ENCODE assay signal across 21 cellular contexts in the genomic region with DNA sequence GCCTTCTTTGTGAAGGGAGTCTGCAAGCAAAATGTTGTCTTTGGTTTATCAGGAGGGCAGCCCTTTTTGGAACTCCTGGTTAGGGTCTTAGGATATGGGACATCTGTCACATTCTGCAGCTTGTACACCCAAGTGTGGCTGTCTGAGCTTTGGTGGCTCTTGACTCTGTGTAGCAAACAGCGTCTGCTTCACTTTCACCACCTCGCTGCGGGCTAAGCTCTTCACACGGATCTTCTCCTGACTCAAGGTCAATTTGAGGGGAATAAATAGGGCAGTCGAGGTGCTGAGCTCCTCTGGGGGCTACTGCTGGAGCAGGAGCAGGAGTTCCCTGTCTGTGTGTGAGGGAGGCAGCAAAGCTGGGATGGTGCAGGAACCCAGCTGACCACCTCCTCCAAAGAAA. TPM values are rescaled to one million over a fixed set of nuclear protein-coding genes. Genes with fewer than 3 reads are reported as not detected.
DNase-seq lines count a peak whose midpoint lies in the region; ATAC-seq and TF ChIP-seq lines count a peak whose summit lies in the region.
"Had no signal": no experiment of that assay in that cellular context is flagged by ENCODE, and none has a peak within 500 bp of the region (broad histone marks: within the 10 kb centered on the region; RNA-seq: fewer than 3 reads in every experiment).

No MANE protein-coding gene starts in this region.

- H3K4me3 ChIP-seq in Panc1 (ENCODE audit: low read depth in 2 of 2, low read length in 2 of 2) = no peak overlapping the region
- H3K4me3 ChIP-seq in esophagus muscularis mucosa = no peak overlapping the region
- H3K4me3 ChIP-seq in testis = no peak overlapping the region
- no peak overlapping the region for H3K4me3 ChIP-seq in GM23248
- H3K4me3 ChIP-seq: gastrocnemius medialis, upper lobe of right lung had no signal

- WGBS in esophagus muscularis mucosa = 35% methylated on average over 4 of the region's 5 CpGs
- 20 to 52% methylated on average over 4 to 5 of the region's 5 CpGs for WGBS in testis, 2 donors
- 77 to 90% methylated on average over 5 of the region's 5 CpGs for WGBS in GM23248 (ENCODE audit: low coverage in 1 of 2, low lambda C conversion rate in 2 of 2, missing lambda C conversion rate in 2 of 2), 2 experiments

- BruUV-seq in Panc1 (replicated peaks; lab: Mats Ljungman, UMichigan) = no TSS peak

- H3K4me1 ChIP-seq in Panc1 (ENCODE audit: control insufficient read depth, insufficient read depth, low read length) (peaks cover 46% of the 10 kb centered on the region), esophagus muscularis mucosa (peaks cover 70 to 100% (median 97%) of the 10 kb centered on the region in 4 donors), testis (peaks cover 79% of the 10 kb centered on the region), GM23248 (ENCODE audit: insufficient read depth) (peaks cover 46% of the 10 kb centered on the region)
- H3K4me1 ChIP-seq: BE2C had no signal

- intact Hi-C loops in Panc1 (cut with micrococcal nuclease; ENCODE audit: unreplicated experiment) (loop anchor here (10.0 kb wide), 1 partner anchor 114 kb away; no protein-coding TSS in a partner anchor), esophagus muscularis mucosa (cut with DNase I) (no loop called here), testis (cut with DNase I; ENCODE audit: low total_unique reads) (no loop called here)

- H2AFZ ChIP-seq in GM23248 = no peak overlapping the region

- H3K27me3 Mint-ChIP-seq in T-helper 1 cell treated with Interleukin-12 subunit alpha and Interleukin-12 subunit beta and Interleukin-4 antibody, amounts not matched to agents 30 μg/mL and 1 μg/mL, for 36 hours (ENCODE audit: low read depth) = no peaks in the 10 kb centered on the region
- H3K27me3 Mint-ChIP-seq: naive thymus-derived CD4-positive, alpha-beta T cell had no signal

- H4K20me1 ChIP-seq in GM23248 (ENCODE audit: insufficient read depth) = no peaks in the 10 kb centered on the region

- no peaks in the 10 kb centered on the region for H3K9me3 Mint-ChIP-seq in T-helper 1 cell treated with Interleukin-12 subunit alpha and Interleukin-12 subunit beta and Interleukin-4 antibody, amounts not matched to agents 30 μg/mL and 1 μg/mL, for 36 hours
- H3K9me3 Mint-ChIP-seq: naive thymus-derived CD4-positive, alpha-beta T cell had no signal

- peaks cover 10% of the 10 kb centered on the region for H3K36me3 Mint-ChIP-seq in T-helper 1 cell treated with Interleukin-12 subunit alpha and Interleukin-12 subunit beta and Interleukin-4 antibody, amounts not matched to agents 30 μg/mL and 1 μg/mL, for 36 hours (ENCODE audit: low read depth)

- no peaks in the 10 kb centered on the region for H3K27me3 ChIP-seq in Panc1 (ENCODE audit: control insufficient read depth, insufficient read depth, low read length)
- H3K27me3 ChIP-seq in esophagus muscularis mucosa = no peaks in the 10 kb centered on the region
- H3K27me3 ChIP-seq in testis = no peaks in the 10 kb centered on the region
- no peaks in the 10 kb centered on the region for H3K27me3 ChIP-seq in GM23248 (replicated peaks; ENCODE audit: insufficient read depth)
- H3K27me3 ChIP-seq: BE2C, gastrocnemius medialis, upper lobe of right lung had no signal

- POLR2A ChIA-PET in Panc1 (lab: Charles Lee) = no interaction called here

- TF ChIP-seq EP300 in esophagus muscularis mucosa (IDR thresholded peaks at IDR 0.05) = no peak

- peak overlapping the region; percentile 23 for H3K27ac Mint-ChIP-seq in T-helper 1 cell treated with Interleukin-12 subunit alpha and Interleukin-12 subunit beta and Interleukin-4 antibody, amounts not matched to agents 30 μg/mL and 1 μg/mL, for 36 hours

- no peak for TF ChIP-seq POLR2A in esophagus muscularis mucosa (IDR thresholded peaks at IDR 0.05; ENCODE audit: low read depth)
- TF ChIP-seq POLR2A in testis (IDR thresholded peaks at IDR 0.05) = no peak

- peaks cover 75% of the 10 kb centered on the region for H3K4me1 Mint-ChIP-seq in T-helper 1 cell treated with Interleukin-12 subunit alpha and Interleukin-12 subunit beta and Interleukin-4 antibody, amounts not matched to agents 30 μg/mL and 1 μg/mL, for 36 hours (ENCODE audit: low read depth)

- peaks cover 100% of the 10 kb centered on the region for H3K79me2 ChIP-seq in GM23248 (ENCODE audit: insufficient read depth)

- H3K27ac ChIP-seq in Panc1 (ENCODE audit: low read length) = peak overlapping the region; percentile 25; the same call in 1 of the 2 replicates
- peak overlapping the region; percentile 80 to 98 (median 95) for H3K27ac ChIP-seq in esophagus muscularis mucosa (replicated peaks in 1 of 4)
- peak overlapping the region; percentile 85 to 95 for H3K27ac ChIP-seq in testis
- H3K27ac ChIP-seq in GM23248 = no peak overlapping the region
- H3K27ac ChIP-seq: upper lobe of right lung had no signal

- H3K9me3 ChIP-seq in Panc1 (ENCODE audit: control insufficient read depth, insufficient read depth, low read depth, low read length) (no peaks in the 10 kb centered on the region), esophagus muscularis mucosa (no peaks in the 10 kb centered on the region), testis (no peaks in the 10 kb centered on the region), GM23248 (ENCODE audit: low read depth) (no peaks in the 10 kb centered on the region)
- H3K9me3 ChIP-seq: BE2C, gastrocnemius medialis, upper lobe of right lung had no signal

- H3K9me2 ChIP-seq in GM23248 (ENCODE audit: insufficient read depth) = no peaks in the 10 kb centered on the region

- DNase-seq in T-helper 1 cell = no peak
- DNase-seq in Panc1 (ENCODE audit: low read depth, low spot score) = no peak
- DNase-seq in esophagus muscularis mucosa (ENCODE audit: extremely low spot score) = no peak
- no peak for DNase-seq in testis
- DNase-seq in GM23248 = no peak
- no peak for DNase-seq in DMS79 treated with DMSO at 0.1 percent for 48 hours (lab: John Stamatoyannopoulos, UW)
- DNase-seq in HPDE6-E6E7 (ENCODE audit: extremely low spot score) = no peak
- DNase-seq: activated CD4-positive, alpha-beta T cell treated with anti-CD3 and anti-CD28 coated beads for 48 hours; activated gamma-delta T cell treated with Interleukin-2 at 50 U/mL for 16 hours; BE2C; central memory CD4-positive, alpha-beta T cell; gastrocnemius medialis; Karpas-422; mesendoderm; naive thymus-derived CD4-positive, alpha-beta T cell; NCI-H187; stimulated activated CD4-positive, alpha-beta T cell treated with anti-CD3 and anti-CD28 coated beads, Interleukin-1b, Interleukin-23, amount 100 ng/mL, for 48 hours; stimulated activated naive CD4-positive, alpha-beta T cell; upper lobe of right lung had no signal

- H3K4me3 Mint-ChIP-seq in T-helper 1 cell treated with Interleukin-12 subunit alpha and Interleukin-12 subunit beta and Interleukin-4 antibody, amounts not matched to agents 30 μg/mL and 1 μg/mL, for 36 hours = no peak overlapping the region

- ATAC-seq in Panc1 = no peak
- ATAC-seq: gastrocnemius medialis; HCT116; naive thymus-derived CD4-positive, alpha-beta T cell had no signal

- TF ChIP-seq CTCF in Panc1 (IDR thresholded peaks at IDR 0.05) = no peak
- no peak for TF ChIP-seq CTCF in esophagus muscularis mucosa (IDR thresholded peaks at IDR 0.05)
- TF ChIP-seq CTCF in testis (IDR thresholded peaks at IDR 0.05) = no peak

- no peak overlapping the region for H3K9ac ChIP-seq in GM23248

- in situ Hi-C loops in Panc1 (cut with HindIII; ENCODE audit: low pct_unique_long_range_greater_than_20kb, low sequenced_read_pairs) (no loop called here), GM23248 (cut with MboI) (no loop called here)

- peaks cover 40% of the 10 kb centered on the region for H3F3A ChIP-seq in GM23248 (ENCODE audit: insufficient read depth)

- H3K36me3 ChIP-seq in Panc1 (ENCODE audit: control insufficient read depth, insufficient read depth, low read length) = no peaks in the 10 kb centered on the region
- no peaks in the 10 kb centered on the region for H3K36me3 ChIP-seq in esophagus muscularis mucosa
- H3K36me3 ChIP-seq in testis (ENCODE audit: low read depth, missing control alignments) = no peaks in the 10 kb centered on the region
- H3K36me3 ChIP-seq in GM23248 (ENCODE audit: low read depth) = 0 out of 2 replicates have a peak, but pooled peaks cover 3% of the 10 kb centered on the region
- H3K36me3 ChIP-seq: BE2C, gastrocnemius medialis, upper lobe of right lung had no signal

- H3K4me2 ChIP-seq in GM23248 (ENCODE audit: unreplicated experiment) = no peak overlapping the region

- CTCF ChIA-PET in Panc1 (lab: Charles Lee) = no interaction called here

RNA-seq across cellular contexts. Expression of a gene that starts 10.6 kb away (rescaled TPM):
- 199 TPM for total RNA-seq in Panc1 (2021; ENCODE audit: unreplicated experiment)
- 183 TPM for polyA plus RNA-seq in Panc1 (2012; ENCODE audit: insufficient read length)
- total RNA-seq in esophagus muscularis mucosa = 100 to 1,000 TPM; 195 to 499 (median 259) TPM
- 100 to 1,000 TPM; 401 to 461 TPM for total RNA-seq in testis
- 224 TPM for polyA plus RNA-seq in testis (ENCODE audit: insufficient read depth, low read depth, low replicate concordance)
- total RNA-seq in GM23248 (2014; rRNA removed; shearing (Covaris generic)) = 158 and 182 TPM in 2 replicates
- polyA plus RNA-seq in GM23248 (2016; fragmentation: Nextera tagmentation; extraction: Ambion mirVana) = 81.6 and 83.3 TPM in 2 replicates
